In genomic region chr16:49664221-49665215, GRCh38 we compare ENCODE assay signal across 18 cellular contexts.
A peak's percentile ranks its signal among the peaks of the same experiment; 100 is the strongest.
DNase-seq lines count a peak whose midpoint lies in the region; ATAC-seq and TF ChIP-seq lines count a peak whose summit lies in the region.
"Had no signal": no experiment of that assay in that cellular context is flagged by ENCODE, and none has a peak within 500 bp of the region (broad histone marks: within the 10 kb centered on the region; RNA-seq: fewer than 3 reads in every experiment).

No MANE protein-coding gene starts in this region.

- peak overlapping the region; percentile 18 for H3K27ac ChIP-seq in HUES48 (ENCODE audit: low read depth, low read length)
- peak overlapping the region; percentile 51 to 66 for H3K27ac ChIP-seq in esophagus (ENCODE audit: low read depth in 2 of 2, low read length in 1 of 2)
- H3K27ac ChIP-seq in subcutaneous abdominal adipose tissue (ENCODE audit: low read depth, low read length) = peak overlapping the region; percentile 65

- no peaks in the 10 kb centered on the region for H3K9me3 ChIP-seq in HUES48 (ENCODE audit: control insufficient read depth, insufficient read depth, low read length)
- no peaks in the 10 kb centered on the region for H3K9me3 ChIP-seq in esophagus (ENCODE audit: control insufficient read depth in 2 of 2, insufficient read depth in 1 of 2, low read depth in 1 of 2, low read length in 1 of 2)
- H3K9me3 ChIP-seq in subcutaneous abdominal adipose tissue (ENCODE audit: control insufficient read depth in 5 of 5, low read length in 5 of 5) = no peaks in the 10 kb centered on the region

- H3K27me3 ChIP-seq in HUES48 (ENCODE audit: control insufficient read depth, insufficient read depth, low read length) = no peaks in the 10 kb centered on the region
- no peaks in the 10 kb centered on the region for H3K27me3 ChIP-seq in esophagus (ENCODE audit: control insufficient read depth in 1 of 2, insufficient read depth in 2 of 2, low read length in 2 of 2)
- H3K27me3 ChIP-seq in subcutaneous abdominal adipose tissue (ENCODE audit: control insufficient read depth in 5 of 5, insufficient read depth in 4 of 5, low read length in 5 of 5) = peaks cover 0 to 3% (median 0%) of the 10 kb centered on the region in 5 donors

- H3K36me3 ChIP-seq in HUES48 (ENCODE audit: control insufficient read depth, insufficient read depth, low read length) = no peaks in the 10 kb centered on the region
- no peaks in the 10 kb centered on the region for H3K36me3 ChIP-seq in esophagus (ENCODE audit: control insufficient read depth in 2 of 2, insufficient read depth in 2 of 2, low read length in 1 of 2)
- no peaks in the 10 kb centered on the region for H3K36me3 ChIP-seq in subcutaneous abdominal adipose tissue (ENCODE audit: control insufficient read depth in 5 of 5, insufficient read depth in 5 of 5, low read length in 5 of 5)

- DNase-seq in mucosa of gallbladder (ENCODE audit: low spot score) (peak; percentile 29), erythroblast (lab: John Stamatoyannopoulos, UW) (no peak), UCSD-AML1 (lab: John Stamatoyannopoulos, UW; ENCODE audit: unreplicated experiment) (no peak)
- DNase-seq: activated CD8-positive, alpha-beta memory T cell treated with anti-CD3 and anti-CD28 coated beads for 24 hours; activated naive CD4-positive, alpha-beta T cell treated with anti-CD3 and anti-CD28 coated beads for 36 hours; AML-193; cerebellar nuclear complex; DND-41; naive B cell; NCI-H2081 treated with DMSO at 0.1 percent for 48 hours; NCI-H82; SHP77 treated with DMSO at 0.1 percent for 48 hours had no signal

- no peak for TF ChIP-seq POLR2A in erythroblast (IDR thresholded peaks at IDR 0.05; ENCODE audit: low read length)

- H3K4me3 ChIP-seq in HUES48 (ENCODE audit: low read depth, low read length) (no peak overlapping the region), esophagus (ENCODE audit: low read depth in 1 of 2, low read length in 2 of 2) (no peak overlapping the region), subcutaneous abdominal adipose tissue (ENCODE audit: low read depth in 1 of 5, low read length in 5 of 5) (peak overlapping the region in 4 of 5 donors; percentile 34 to 59 (median 50))

- WGBS in esophagus, 2 donors = 51 to 53% methylated on average over 36 to 37 of the region's 37 CpGs

- peaks cover 24% of the 10 kb centered on the region for H3K4me1 ChIP-seq in HUES48 (ENCODE audit: control insufficient read depth, insufficient read depth, low read length)
- H3K4me1 ChIP-seq in esophagus (ENCODE audit: control insufficient read depth in 2 of 2, insufficient read depth in 2 of 2, low read length in 1 of 2) = peaks cover 0 to 5% of the 10 kb centered on the region in 2 donors
- peaks cover 0 to 30% (median 18%) of the 10 kb centered on the region in 5 donors for H3K4me1 ChIP-seq in subcutaneous abdominal adipose tissue (ENCODE audit: control insufficient read depth in 5 of 5, insufficient read depth in 5 of 5, low read length in 5 of 5)

- ATAC-seq in HG03045 (IDR thresholded peaks at IDR 0.05; ENCODE audit: unreplicated experiment) (no peak), GM18868 (IDR thresholded peaks at IDR 0.05; ENCODE audit: unreplicated experiment) (no peak)
- ATAC-seq: esophagus mucosa had no signal

- H3K9ac ChIP-seq in HUES48 (ENCODE audit: low read depth, low read length) = no peak overlapping the region
- peak overlapping the region in 3 of 5 donors; percentile 29 to 65 (median 44) for H3K9ac ChIP-seq in subcutaneous abdominal adipose tissue (ENCODE audit: low read length in 5 of 5)

Comparison
In these comparisons a context has a peak if more than half of its experiments do, and no peak if none do; other contexts are left out.
1. H3K4me3 ChIP-seq: peak in subcutaneous abdominal adipose tissue (4 of 5); none in HUES48 (single experiment) and esophagus (0 of 2).
2. Peak in every context shown above with its lines, with median percentiles within 50 percentile points of each other: H3K27ac ChIP-seq.